9 cellular contexts compared by ENCODE assay signal in the genomic region with DNA sequence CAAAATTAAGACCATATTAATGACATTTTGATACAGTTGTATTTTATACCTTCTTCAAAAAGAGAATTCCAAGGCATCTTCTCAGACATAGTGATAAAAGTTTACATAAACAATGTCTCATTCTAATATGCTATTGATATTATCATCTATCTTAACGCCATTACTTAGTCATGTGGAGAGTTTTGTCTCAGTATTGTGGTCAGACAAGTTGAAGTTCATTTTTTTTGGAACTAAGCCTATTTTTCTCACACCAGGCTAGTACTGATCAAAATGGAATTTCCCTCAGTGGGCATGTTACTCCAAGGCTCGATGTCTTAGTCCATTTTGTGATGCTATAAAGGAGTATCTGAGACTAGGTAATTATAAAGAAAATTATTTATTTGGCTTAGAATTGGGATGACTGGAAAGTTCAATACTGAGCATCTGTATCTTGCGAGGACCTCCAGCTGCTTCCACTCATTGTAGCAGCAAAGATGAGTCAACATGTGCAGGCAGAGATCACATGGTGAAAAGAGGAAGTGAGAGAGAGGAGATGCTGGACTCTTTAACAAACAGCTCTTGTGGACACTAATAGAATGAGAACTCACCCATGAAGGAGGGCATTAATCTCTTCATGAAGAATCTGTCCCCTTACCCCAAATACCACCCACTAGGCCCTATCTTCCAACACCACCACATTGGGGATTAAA.
DNase-seq lines count a peak whose midpoint lies in the region; ATAC-seq and TF ChIP-seq lines count a peak whose summit lies in the region.
"Had no signal": no experiment of that assay in that cellular context is flagged by ENCODE, and none has a peak within 500 bp of the region (broad histone marks: within the 10 kb centered on the region; RNA-seq: fewer than 3 reads in every experiment).

No MANE protein-coding gene starts in this region.

- DNase-seq in DMS53 treated with DMSO at 0.1 percent for 48 hours (lab: John Stamatoyannopoulos, UW; ENCODE audit: unreplicated experiment) (peak; percentile 38), COLO829 (ENCODE audit: low spot score) (no peak), GM19238 (ENCODE audit: insufficient read length, low spot score) (no peak), iPS-NIHi7 (ENCODE audit: extremely low spot score) (no peak), ACHN (no peak)
- DNase-seq: GM23248 had no signal

- in situ Hi-C loops in ACHN (cut with HindIII; ENCODE audit: low pct_ligation_motif_present, low pct_unique_long_range_greater_than_20kb, low sequenced_read_pairs): no loop called here

- ATAC-seq in GM21367 (IDR thresholded peaks at IDR 0.05; ENCODE audit: unreplicated experiment) (peak; percentile 94), HG03095 (IDR thresholded peaks at IDR 0.05; ENCODE audit: unreplicated experiment) (peak; percentile 97)

TF ChIP-seq in PFSK-1, 5 proteins besides CTCF, POLR2A, EP300 and RAD21:
- no peak for TF ChIP-seq TAF1 (IDR thresholded peaks at IDR 0.05; ENCODE audit: borderline replicate concordance, insufficient read depth, low read length)
- TF ChIP-seq, protein P1, sequence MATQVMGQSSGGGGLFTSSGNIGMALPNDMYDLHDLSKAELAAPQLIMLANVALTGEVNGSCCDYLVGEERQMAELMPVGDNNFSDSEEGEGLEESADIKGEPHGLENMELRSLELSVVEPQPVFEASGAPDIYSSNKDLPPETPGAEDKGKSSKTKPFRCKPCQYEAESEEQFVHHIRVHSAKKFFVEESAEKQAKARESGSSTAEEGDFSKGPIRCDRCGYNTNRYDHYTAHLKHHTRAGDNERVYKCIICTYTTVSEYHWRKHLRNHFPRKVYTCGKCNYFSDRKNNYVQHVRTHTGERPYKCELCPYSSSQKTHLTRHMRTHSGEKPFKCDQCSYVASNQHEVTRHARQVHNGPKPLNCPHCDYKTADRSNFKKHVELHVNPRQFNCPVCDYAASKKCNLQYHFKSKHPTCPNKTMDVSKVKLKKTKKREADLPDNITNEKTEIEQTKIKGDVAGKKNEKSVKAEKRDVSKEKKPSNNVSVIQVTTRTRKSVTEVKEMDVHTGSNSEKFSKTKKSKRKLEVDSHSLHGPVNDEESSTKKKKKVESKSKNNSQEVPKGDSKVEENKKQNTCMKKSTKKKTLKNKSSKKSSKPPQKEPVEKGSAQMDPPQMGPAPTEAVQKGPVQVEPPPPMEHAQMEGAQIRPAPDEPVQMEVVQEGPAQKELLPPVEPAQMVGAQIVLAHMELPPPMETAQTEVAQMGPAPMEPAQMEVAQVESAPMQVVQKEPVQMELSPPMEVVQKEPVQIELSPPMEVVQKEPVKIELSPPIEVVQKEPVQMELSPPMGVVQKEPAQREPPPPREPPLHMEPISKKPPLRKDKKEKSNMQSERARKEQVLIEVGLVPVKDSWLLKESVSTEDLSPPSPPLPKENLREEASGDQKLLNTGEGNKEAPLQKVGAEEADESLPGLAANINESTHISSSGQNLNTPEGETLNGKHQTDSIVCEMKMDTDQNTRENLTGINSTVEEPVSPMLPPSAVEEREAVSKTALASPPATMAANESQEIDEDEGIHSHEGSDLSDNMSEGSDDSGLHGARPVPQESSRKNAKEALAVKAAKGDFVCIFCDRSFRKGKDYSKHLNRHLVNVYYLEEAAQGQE (IDR thresholded peaks at IDR 0.05; ENCODE audit: insufficient read depth in 1 of 2, low read depth in 2 of 2, low read length in 2 of 2): no peak
- TF ChIP-seq SIN3A (IDR thresholded peaks at IDR 0.05; ENCODE audit: borderline replicate concordance, insufficient read depth, low read length): peak; percentile 70; the same call in 1 of the 2 replicates
- no peak for TF ChIP-seq FOXP2 (optimal IDR thresholded peaks at IDR 0.05; ENCODE audit: borderline replicate concordance, extremely low read depth, extremely low read length, insufficient read depth)
